Comparison of ENCODE assay signal across 8 cellular contexts in genomic region chr1:182614796-182615451, GRCh38. TPM values are rescaled to one million over a fixed set of nuclear protein-coding genes. Genes with fewer than 3 reads are reported as not detected.
DNase-seq lines count a peak whose midpoint lies in the region; ATAC-seq and TF ChIP-seq lines count a peak whose summit lies in the region.

No MANE protein-coding gene starts in this region.

- H3K9me2 ChIP-seq in SK-N-SH: no peaks in the 10 kb centered on the region

- peaks cover 35% of the 10 kb centered on the region for H3K79me1 ChIP-seq in trophoblast cell (ENCODE audit: low read length)

- peak overlapping the region; percentile 91 for H3K18ac ChIP-seq in trophoblast cell (ENCODE audit: low read length)

- intact Hi-C loops in adrenal gland (cut with DNase I) (no loop called here), heart left ventricle (cut with DNase I) (loop anchor here in 1 of 10 donors (1.0 kb wide), 1 partner anchor 11 kb away; the partner anchor contains the start of gene RGS16)

- peak in 1 of 2 experiments; percentile 47; a peak in 1 of 4 replicates for TF ChIP-seq EP300 in SK-N-SH (IDR thresholded peaks at IDR 0.05; ENCODE audit: borderline replicate concordance in 1 of 2, low read depth in 1 of 2, low read length in 1 of 2)

- H3K23ac ChIP-seq in trophoblast cell (ENCODE audit: low read length): no peak overlapping the region

- H3K36me3 ChIP-seq in SK-N-SH (replicated peaks in 1 of 2; ENCODE audit: control insufficient read depth in 1 of 2, insufficient read depth in 2 of 2, low read length in 1 of 2) (no peaks in the 10 kb centered on the region), adrenal gland (replicated peaks in 1 of 2) (no peaks in the 10 kb centered on the region), heart left ventricle (no peaks in the 10 kb centered on the region), trophoblast cell (ENCODE audit: control insufficient read depth in 1 of 2, insufficient read depth in 2 of 2, low read length in 2 of 2) (no peaks in the 10 kb centered on the region)

- WGBS in SK-N-SH (ENCODE audit: low lambda C conversion rate): 15% methylated on average over 47 of the region's 56 CpGs
- WGBS in adrenal gland, 4 donors: 5 to 10% (median 6%) methylated on average over 19 to 56 of the region's 56 CpGs
- WGBS in heart left ventricle, 4 donors: 0 to 1% (median 1%) methylated on average over 29 to 56 of the region's 56 CpGs
- no CpG with 5 or more reads among the region's 56 CpGs for WGBS in trophoblast cell (ENCODE audit: extremely low coverage, insufficient coverage, insufficient read length)

- H3K4me2 ChIP-seq in SK-N-SH: peak overlapping the region; percentile 75
- H3K4me2 ChIP-seq in trophoblast cell (ENCODE audit: low read length): peak overlapping the region; percentile 87

- H3K4ac ChIP-seq in trophoblast cell (ENCODE audit: low read depth, low read length): peak overlapping the region; percentile 87

- TF ChIP-seq POLR2A in adrenal gland (IDR thresholded peaks at IDR 0.05): peak; percentile 33 to 68
- peak in 1 of 2 donors; percentile 72 for TF ChIP-seq POLR2A in heart left ventricle (IDR thresholded peaks at IDR 0.05)

- no peak for TF ChIP-seq RAD21 in SK-N-SH (IDR thresholded peaks at IDR 0.05; ENCODE audit: low read length)

- H4K12ac ChIP-seq in trophoblast cell (ENCODE audit: low read depth, low read length): peak overlapping the region; percentile 78

- H2BK120ac ChIP-seq in trophoblast cell (ENCODE audit: insufficient read depth, low read length, poor library complexity): peak overlapping the region; percentile 95

- peak overlapping the region; percentile 98 for H4K91ac ChIP-seq in trophoblast cell (ENCODE audit: low read depth, low read length)

- H3K4me3 ChIP-seq in SK-N-SH (ENCODE audit: low read depth in 2 of 2, low read length in 1 of 2) (peak overlapping the region; percentile 45 to 53), adrenal gland (peak overlapping the region in 2 of 4 donors; percentile 43 to 56), heart left ventricle (peak overlapping the region; percentile 19 to 63 (median 56)), trophoblast cell (ENCODE audit: low read depth, low read length) (peak overlapping the region; percentile 67)

- H3F3A ChIP-seq in SK-N-SH (replicated peaks; ENCODE audit: insufficient read depth): peaks cover 11% of the 10 kb centered on the region

- H3K9ac ChIP-seq in SK-N-SH (peak overlapping the region; percentile 54; the same call in 1 of the 2 replicates), trophoblast cell (ENCODE audit: low read length) (peak overlapping the region; percentile 57)

- H2AFZ ChIP-seq in SK-N-SH (ENCODE audit: low read depth) (peak overlapping the region; percentile 93), trophoblast cell (ENCODE audit: insufficient read depth, low read length, poor library complexity) (peak overlapping the region; percentile 81)

- H4K8ac ChIP-seq in trophoblast cell (ENCODE audit: low read depth, low read length): peak overlapping the region; percentile 91

- DNase-seq in COLO829 (ENCODE audit: low spot score): peak; percentile 72
- DNase-seq in GM20000 (ENCODE audit: low spot score): peak; percentile 63
- DNase-seq in HuH-7.5 (ENCODE audit: low spot score): peak; percentile 42
- DNase-seq in SK-N-SH: peak; percentile 85
- DNase-seq in adrenal gland: peak; percentile 78 to 96 (median 86)
- DNase-seq in heart left ventricle: peak; percentile 89 to 92 (median 89)
- peak; percentile 96 to 97 for DNase-seq in trophoblast cell
- DNase-seq in NCI-H187 treated with DMSO at 0.1 percent for 48 hours (lab: John Stamatoyannopoulos, UW): no peak

- H3K27me3 ChIP-seq in SK-N-SH (ENCODE audit: insufficient read depth) (no peaks in the 10 kb centered on the region), adrenal gland (no peaks in the 10 kb centered on the region), heart left ventricle (peaks cover 0 to 10% (median 0%) of the 10 kb centered on the region in 9 donors), trophoblast cell (ENCODE audit: insufficient read depth, low read length) (no peaks in the 10 kb centered on the region)

- CTCF ChIA-PET in SK-N-SH (lab: Yijun Ruan, JAX): interaction anchor here (1.1 to 3.7 kb wide), 9 partner anchors 11 to 172 kb away, joined by 3 to 26 read pairs (median 6); no protein-coding TSS in a partner anchor

- H3K9me3 ChIP-seq in SK-N-SH (no peaks in the 10 kb centered on the region), adrenal gland (replicated peaks in 1 of 3) (no peaks in the 10 kb centered on the region), heart left ventricle (peaks cover 0 to 8% (median 0%) of the 10 kb centered on the region in 12 donors), trophoblast cell (ENCODE audit: insufficient read depth, low read depth, low read length) (no peaks in the 10 kb centered on the region)

- H2BK12ac ChIP-seq in trophoblast cell (ENCODE audit: low read length): peak overlapping the region; percentile 68

- peak overlapping the region; percentile 60 to 90 for H3K27ac ChIP-seq in SK-N-SH (ENCODE audit: low read depth in 2 of 2, low read length in 1 of 2)
- peak overlapping the region; percentile 39 to 91 (median 87) for H3K27ac ChIP-seq in adrenal gland
- peak overlapping the region; percentile 86 to 99 (median 94) for H3K27ac ChIP-seq in heart left ventricle
- peak overlapping the region; percentile 98 for H3K27ac ChIP-seq in trophoblast cell (ENCODE audit: low read depth, low read length)

- H3K14ac ChIP-seq in trophoblast cell (ENCODE audit: low read length): peak overlapping the region; percentile 96

- no peak for TF ChIP-seq CTCF in GM20000 (IDR thresholded peaks at IDR 0.05; ENCODE audit: extremely low read depth, missing control alignments)
- TF ChIP-seq CTCF in SK-N-SH (IDR thresholded peaks at IDR 0.05): no peak
- TF ChIP-seq CTCF in adrenal gland (IDR thresholded peaks at IDR 0.05): no peak
- no peak for TF ChIP-seq CTCF in heart left ventricle (IDR thresholded peaks at IDR 0.05)

- POLR2A ChIA-PET in SK-N-SH (lab: Yijun Ruan, JAX): interaction anchor here (0.6 to 0.9 kb wide), 3 partner anchors 57 to 577 kb away, joined by 3 to 4 read pairs (median 3); no protein-coding TSS in a partner anchor

- no peaks in the 10 kb centered on the region for H4K20me1 ChIP-seq in SK-N-SH (ENCODE audit: insufficient read depth)

- ATAC-seq in heart left ventricle: peak; percentile 84 to 94 (median 92)

- H2AK5ac ChIP-seq in trophoblast cell (ENCODE audit: low read length): peak overlapping the region; percentile 40

- peak overlapping the region; percentile 94 for H2BK5ac ChIP-seq in trophoblast cell (ENCODE audit: low read depth, low read length, poor library complexity)

- peaks cover 18 to 21% of the 10 kb centered on the region in 2 experiments for H3K4me1 ChIP-seq in SK-N-SH (ENCODE audit: control insufficient read depth in 1 of 2, insufficient read depth in 2 of 2, low read depth in 1 of 2, low read length in 1 of 2)
- peaks cover 11 to 24% of the 10 kb centered on the region in 2 donors for H3K4me1 ChIP-seq in adrenal gland (replicated peaks in 1 of 2)
- peaks cover 7 to 37% (median 26%) of the 10 kb centered on the region in 12 donors for H3K4me1 ChIP-seq in heart left ventricle
- peaks cover 39% of the 10 kb centered on the region in 2 experiments for H3K4me1 ChIP-seq in trophoblast cell (ENCODE audit: control insufficient read depth in 1 of 2, insufficient read depth in 2 of 2, low read length in 2 of 2)

- H3K79me2 ChIP-seq in SK-N-SH (ENCODE audit: insufficient read depth): no peaks in the 10 kb centered on the region
- H3K79me2 ChIP-seq in trophoblast cell (ENCODE audit: control insufficient read depth, insufficient read depth, low read length, poor library complexity): peaks cover 14% of the 10 kb centered on the region

TF ChIP-seq in SK-N-SH, 30 proteins besides CTCF, POLR2A, EP300 and RAD21 (continues in another document):
- TF ChIP-seq FOXJ3 (CRISPR knock-in tag; IDR thresholded peaks at IDR 0.05): peak; percentile 33; the same call in 1 of the 2 replicates
- TF ChIP-seq ZBTB33 (IDR thresholded peaks at IDR 0.05; ENCODE audit: borderline replicate concordance, low read depth): peak; percentile 55; the same call in 1 of the 2 replicates
- no peak for TF ChIP-seq USF1 (IDR thresholded peaks at IDR 0.05; ENCODE audit: borderline replicate concordance, low read depth)

RNA-seq across cellular contexts. Expression of gene RGS16, which starts 10.7 kb away (rescaled TPM):
- polyA plus RNA-seq in SK-N-SH (2012; rRNA removed) (0.79 and 1.7 TPM in 2 replicates), adrenal gland (1 to 10 TPM; 4.3 to 7.1 (median 5.5) TPM), heart left ventricle (1 to 10 TPM; 2.1 TPM)
- polyA plus RNA-seq in SK-N-SH (2012; cell fraction: cytosol; rRNA removed): 1.2 and 1.9 TPM in 2 replicates
- 0.79 and 1.0 TPM in 2 replicates for polyA plus RNA-seq in SK-N-SH (2012; cell fraction: nucleus; rRNA removed)
- total RNA-seq in adrenal gland (1 to 10 TPM in 6 of 8 donors, under 1 TPM in 2; 0.36 to 7.8 (median 3.2) TPM), heart left ventricle (1 to 10 TPM in 7 of 9 donors, under 1 TPM in 2; 0.75 to 9.3 (median 2.0) TPM)
- polyA plus RNA-seq in trophoblast cell (2013): 138 and 141 TPM in 2 replicates

RNA-seq across cellular contexts. Expression of gene RNASEL, which starts 25.9 kb away (rescaled TPM):
- polyA plus RNA-seq in SK-N-SH (2012; rRNA removed) (not detected in 2 replicates), adrenal gland (10 to 100 TPM in 1 of 3 donors, 1 to 10 TPM in 2; 3.5 to 16.0 (median 5.7) TPM), heart left ventricle (1 to 10 TPM; 1.4 to 1.9 TPM)
- 0.01 TPM in 2 replicates for polyA plus RNA-seq in SK-N-SH (2012; cell fraction: cytosol; rRNA removed)
- not detected in 2 replicates for polyA plus RNA-seq in SK-N-SH (2012; cell fraction: nucleus; rRNA removed)
- total RNA-seq in adrenal gland (10 to 100 TPM in 5 of 8 donors, 1 to 10 TPM in 3; 8.7 to 14.3 (median 11.7) TPM), heart left ventricle (1 to 10 TPM; 2.0 to 6.3 (median 3.0) TPM)
- polyA plus RNA-seq in trophoblast cell (2013): 1.2 and 1.4 TPM in 2 replicates
